18 cellular contexts compared by ENCODE assay signal in genomic region chr17:80125656-80126448, GRCh38. TPM values are rescaled to one million over a fixed set of nuclear protein-coding genes. Genes with fewer than 3 reads are reported as not detected.
A peak's percentile ranks its signal among the peaks of the same experiment; 100 is the strongest.
DNase-seq lines count a peak whose midpoint lies in the region; ATAC-seq and TF ChIP-seq lines count a peak whose summit lies in the region.
"Had no signal": no experiment of that assay in that cellular context is flagged by ENCODE, and none has a peak within 500 bp of the region (broad histone marks: within the 10 kb centered on the region; RNA-seq: fewer than 3 reads in every experiment).

No MANE protein-coding gene starts in this region.

- no peak overlapping the region for H3K4me3 Mint-ChIP-seq in CD8-positive, alpha-beta T cell
- H3K4me3 Mint-ChIP-seq: dendritic cell treated with granulocyte-macrophage colony-stimulating factor and Interleukin-4, amounts not matched to agents 40 ng/mL and 50 ng/mL, for 4 days had no signal

- no peaks in the 10 kb centered on the region for H3K4me1 Mint-ChIP-seq in CD8-positive, alpha-beta T cell (ENCODE audit: low read depth)

- ATAC-seq in GM18505 (IDR thresholded peaks at IDR 0.05; ENCODE audit: unreplicated experiment), result no peak
- no peak for ATAC-seq in CD8-positive, alpha-beta T cell
- ATAC-seq: stimulated activated naive CD8-positive, alpha-beta T cell treated with anti-CD3 and anti-CD28 coated beads, Interleukin-15, Interleukin-2, amounts not matched to agents 100 U/mL and 50 U/mL, for 24 hours had no signal

- H3K79me2 ChIP-seq in osteoblast (ENCODE audit: insufficient read depth, low read length), result no peaks in the 10 kb centered on the region

- H3K9me3 Mint-ChIP-seq in CD8-positive, alpha-beta T cell, result no peaks in the 10 kb centered on the region
- H3K9me3 Mint-ChIP-seq: dendritic cell treated with granulocyte-macrophage colony-stimulating factor and Interleukin-4, amounts not matched to agents 40 ng/mL and 50 ng/mL, for 4 days had no signal

- CTCF ChIA-PET in CD8-positive, alpha-beta T cell (lab: Charles Lee), result interaction anchor here (0.6 kb wide), 1 partner anchor 35 kb away, joined by 4 read pairs; no protein-coding TSS in a partner anchor

- H3K9me3 ChIP-seq in osteoblast (ENCODE audit: low read depth, low read length), result no peaks in the 10 kb centered on the region
- H3K9me3 ChIP-seq in CD8-positive, alpha-beta T cell (ENCODE audit: low read length), result no peaks in the 10 kb centered on the region
- H3K9me3 ChIP-seq: BLaER1, neutrophil had no signal

- intact Hi-C loops in CD8-positive, alpha-beta T cell (cut with DNase I, micrococcal nuclease), result loop anchor here in 1 of 2 experiments (5.0 kb wide), 1 partner anchor 49 kb away; no protein-coding TSS in a partner anchor

- peaks cover 6% of the 10 kb centered on the region for H3K4me1 ChIP-seq in osteoblast (ENCODE audit: insufficient read depth, low read length)
- H3K4me1 ChIP-seq in CD8-positive, alpha-beta T cell (ENCODE audit: insufficient read depth, low read length), result no peaks in the 10 kb centered on the region
- H3K4me1 ChIP-seq: BLaER1 had no signal

- no peak for TF ChIP-seq EP300 in Ishikawa (IDR thresholded peaks at IDR 0.05; ENCODE audit: borderline replicate concordance)

- peak; percentile 78 for DNase-seq in AG09309 (ENCODE audit: low read depth)
- peak; percentile 89 for DNase-seq in cardiac fibroblast (ENCODE audit: low read depth in 2 of 2)
- peak; percentile 82 for DNase-seq in osteoblast (ENCODE audit: insufficient read length, low spot score, missing footprints)
- DNase-seq in LoVo (ENCODE audit: low spot score), result no peak
- no peak for DNase-seq in CD8-positive, alpha-beta T cell
- DNase-seq in NOMO-1 treated with dmso at 0.1 percent for 144 hours (lab: John Stamatoyannopoulos, UW; ENCODE audit: unreplicated experiment), result no peak
- DNase-seq: activated CD4-positive, alpha-beta T cell treated with anti-CD3 and anti-CD28 coated beads, Interleukin-2, amount 50 U/mL, for 1 hour; amygdala; NCI-H2029; SHP77 treated with DMSO at 0.1 percent for 48 hours; small intestine; stimulated activated naive CD8-positive, alpha-beta T cell treated with anti-CD3 and anti-CD28 coated beads, Interleukin-15, Interleukin-2, amounts not matched to agents 100 U/mL and 50 U/mL, for 24 hours; T-helper 9 cell had no signal

- no peak for TF ChIP-seq POLR2A in GM18505 (IDR thresholded peaks at IDR 0.05; ENCODE audit: borderline replicate concordance, extremely low read depth, insufficient read depth, insufficient read length)

- H3K36me3 Mint-ChIP-seq in CD8-positive, alpha-beta T cell, result no peaks in the 10 kb centered on the region

- no peak for TF ChIP-seq RAD21 in Ishikawa (IDR thresholded peaks at IDR 0.05; ENCODE audit: low read depth)

- no peak overlapping the region for H3K27ac Mint-ChIP-seq in CD8-positive, alpha-beta T cell
- H3K27ac Mint-ChIP-seq: dendritic cell treated with granulocyte-macrophage colony-stimulating factor and Interleukin-4, amounts not matched to agents 40 ng/mL and 50 ng/mL, for 4 days had no signal

- peak overlapping the region; percentile 23 for H3K27ac ChIP-seq in osteoblast (ENCODE audit: low read depth, low read length)
- H3K27ac ChIP-seq in CD8-positive, alpha-beta T cell (ENCODE audit: low read depth, low read length), result no peak overlapping the region
- H3K27ac ChIP-seq: BLaER1, neutrophil had no signal

- H3K27me3 Mint-ChIP-seq in CD8-positive, alpha-beta T cell (ENCODE audit: low read depth), result peaks cover 14% of the 10 kb centered on the region

- peaks cover 7% of the 10 kb centered on the region for H3K27me3 ChIP-seq in osteoblast (ENCODE audit: insufficient read depth, low read length)
- no peaks in the 10 kb centered on the region for H3K27me3 ChIP-seq in CD8-positive, alpha-beta T cell (ENCODE audit: insufficient read depth, low read length)
- H3K27me3 ChIP-seq: BLaER1 had no signal

- H3K36me3 ChIP-seq in osteoblast (ENCODE audit: insufficient read depth, low read length), result no peaks in the 10 kb centered on the region
- no peaks in the 10 kb centered on the region for H3K36me3 ChIP-seq in CD8-positive, alpha-beta T cell (ENCODE audit: insufficient read depth, low read length)
- H3K36me3 ChIP-seq: BLaER1, neutrophil had no signal

- no peaks in the 10 kb centered on the region for H4K20me1 ChIP-seq in osteoblast (ENCODE audit: insufficient read depth, low read length)
- H4K20me1 ChIP-seq: BLaER1 had no signal

- no peak overlapping the region for H3K4me3 ChIP-seq in AG09309 (ENCODE audit: control insufficient read depth, low read depth, low read length)
- H3K4me3 ChIP-seq in cardiac fibroblast (replicated peaks in 1 of 2; ENCODE audit: low read depth in 2 of 2, low read length in 2 of 2), result no peak overlapping the region
- H3K4me3 ChIP-seq in osteoblast (ENCODE audit: insufficient read depth, low read length), result no peak overlapping the region
- H3K4me3 ChIP-seq in CD8-positive, alpha-beta T cell (ENCODE audit: low read depth, low read length), result no peak overlapping the region
- H3K4me3 ChIP-seq: BLaER1 had no signal

- TF ChIP-seq CTCF in AG09309 (IDR thresholded peaks at IDR 0.05; ENCODE audit: control insufficient read depth, insufficient read depth, low read depth, low read length, missing control alignments), result no peak
- no peak for TF ChIP-seq CTCF in cardiac fibroblast (IDR thresholded peaks at IDR 0.05; ENCODE audit: low read depth, low read length)
- no peak for TF ChIP-seq CTCF in osteoblast (IDR thresholded peaks at IDR 0.05; ENCODE audit: extremely low read depth, low read depth, low read length)
- TF ChIP-seq CTCF in CD8-positive, alpha-beta T cell (IDR thresholded peaks at IDR 0.05), result no peak

- POLR2A ChIA-PET in CD8-positive, alpha-beta T cell (lab: Charles Lee), result no interaction called here

- H3K4me2 ChIP-seq in osteoblast (ENCODE audit: insufficient read depth, low read length), result peak overlapping the region; percentile 35
- H3K4me2 ChIP-seq: BLaER1 had no signal

- H2AFZ ChIP-seq in osteoblast (ENCODE audit: low read length), result no peak overlapping the region

TF ChIP-seq in Ishikawa, 13 proteins besides CTCF, POLR2A, EP300 and RAD21:
- peak; percentile 34; the same call in 1 of the 2 replicates for TF ChIP-seq TEAD4 (IDR thresholded peaks at IDR 0.05)
- TF ChIP-seq MAX (IDR thresholded peaks at IDR 0.05), result no peak
- TF ChIP-seq CREB1 (IDR thresholded peaks at IDR 0.05; ENCODE audit: low read depth), result no peak
- TF ChIP-seq, protein P1, sequence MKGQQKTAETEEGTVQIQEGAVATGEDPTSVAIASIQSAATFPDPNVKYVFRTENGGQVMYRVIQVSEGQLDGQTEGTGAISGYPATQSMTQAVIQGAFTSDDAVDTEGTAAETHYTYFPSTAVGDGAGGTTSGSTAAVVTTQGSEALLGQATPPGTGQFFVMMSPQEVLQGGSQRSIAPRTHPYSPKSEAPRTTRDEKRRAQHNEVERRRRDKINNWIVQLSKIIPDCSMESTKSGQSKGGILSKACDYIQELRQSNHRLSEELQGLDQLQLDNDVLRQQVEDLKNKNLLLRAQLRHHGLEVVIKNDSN (IDR thresholded peaks at IDR 0.05), result no peak
- TF ChIP-seq FOXM1 (IDR thresholded peaks at IDR 0.05; ENCODE audit: borderline replicate concordance, low read depth), result no peak

RNA-seq across cellular contexts. Expression of gene EIF4A3, which starts 21.1 kb away (rescaled TPM):
- total RNA-seq in osteoblast, result 44.5 and 46.3 TPM in 2 replicates
- total RNA-seq in CD8-positive, alpha-beta T cell, result 100 to 1,000 TPM; 121 to 123 TPM

RNA-seq across cellular contexts. Expression of gene GAA, which starts 24.5 kb away (rescaled TPM):
- 76.7 and 91.3 TPM in 2 replicates for total RNA-seq in osteoblast
- total RNA-seq in CD8-positive, alpha-beta T cell, result 10 to 100 TPM; 21.3 to 22.6 TPM

RNA-seq across cellular contexts. Expression of gene CARD14, which starts 44.0 kb away (rescaled TPM):
- not detected in 2 replicates for total RNA-seq in osteoblast
- total RNA-seq in CD8-positive, alpha-beta T cell, result not detected

Comparison
In these comparisons a context has a peak if more than half of its experiments do, and no peak if none do; other contexts are left out.
1. DNase-seq: peak in AG09309 (single experiment), cardiac fibroblast (2 of 2) and osteoblast (single experiment); none in LoVo (single experiment), CD8-positive, alpha-beta T cell (0 of 7) and NOMO-1 treated with dmso at 0.1 percent for 144 hours (single experiment).